ENCODE assay signal across 8 cellular contexts in genomic region chr3:111979689-111980025, GRCh38. TPM values are rescaled to one million over a fixed set of nuclear protein-coding genes. Genes with fewer than 3 reads are reported as not detected.
DNase-seq lines count a peak whose midpoint lies in the region; FAIRE-seq and TF ChIP-seq lines count a peak whose summit lies in the region.

No MANE protein-coding gene starts in this region.

- H3K4me1 ChIP-seq in mesodermal cell (ENCODE audit: control insufficient read depth, insufficient read depth, low read length, poor library complexity, severe bottlenecking), result no peaks in the 10 kb centered on the region

- no peak for FAIRE-seq in bronchial epithelial cell (lab: Jason Lieb, UNC)

- H3K36me3 ChIP-seq in KOPT-K1 (ENCODE audit: insufficient read depth, low read length) (peaks cover 40% of the 10 kb centered on the region), bronchial epithelial cell (ENCODE audit: control insufficient read depth, insufficient read depth, low read length) (no peaks in the 10 kb centered on the region), mesodermal cell (ENCODE audit: control insufficient read depth, insufficient read depth, low read length) (peaks cover 13% of the 10 kb centered on the region)

- WGBS in mesodermal cell (ENCODE audit: insufficient coverage in 2 of 2), 2 experiments, result no CpG with 5 or more reads among the region's 3 CpGs

- DNase-seq in DMS 273 treated with DMSO at 0.1 percent for 48 hours (lab: John Stamatoyannopoulos, UW) (peak; percentile 9), bronchial epithelial cell (ENCODE audit: low read depth) (no peak), NCI-H2081 treated with DMSO at 0.1 percent for 48 hours (lab: John Stamatoyannopoulos, UW) (no peak), NCI-H1417 treated with DMSO at 0.1 percent for 48 hours (lab: John Stamatoyannopoulos, UW) (no peak), NCI-H187 treated with DMSO at 0.1 percent for 48 hours (lab: John Stamatoyannopoulos, UW) (no peak)
- no peak for DNase-seq in activated CD4-positive, CD25-positive, alpha-beta regulatory T cell treated with anti-CD3 and anti-CD28 coated beads, Interleukin-2, amount 50 U/mL, for 72 hours

- TF ChIP-seq CTCF in bronchial epithelial cell (IDR thresholded peaks at IDR 0.05; ENCODE audit: insufficient read depth, low read length, severe bottlenecking), result no peak

- H3K4me3 ChIP-seq in bronchial epithelial cell (ENCODE audit: low read depth, low read length) (peak overlapping the region; percentile 85), mesodermal cell (ENCODE audit: extremely low read depth, insufficient read depth, low read length, poor library complexity, severe bottlenecking) (peak overlapping the region; percentile 81)

- H3K9me3 ChIP-seq in KOPT-K1 (ENCODE audit: insufficient read depth, low read length, poor library complexity, severe bottlenecking), result no peaks in the 10 kb centered on the region
- no peaks in the 10 kb centered on the region for H3K9me3 ChIP-seq in mesodermal cell (ENCODE audit: control insufficient read depth, low read length)

- H3K27ac ChIP-seq in KOPT-K1 (ENCODE audit: low read depth, low read length, poor library complexity, severe bottlenecking), result peak overlapping the region; percentile 89
- peak overlapping the region; percentile 75 for H3K27ac ChIP-seq in mesodermal cell (ENCODE audit: low read depth, low read length, severe bottlenecking)

- no peaks in the 10 kb centered on the region for H3K27me3 ChIP-seq in bronchial epithelial cell (ENCODE audit: control insufficient read depth, insufficient read depth, low read length)

RNA-seq across cellular contexts. Expression of gene ABHD10, which starts 0.8 kb away (rescaled TPM):
- total RNA-seq in bronchial epithelial cell, result 22.6 and 28.9 TPM in 2 replicates
- 27.7 TPM for polyA plus RNA-seq in mesodermal cell (2013, experiment 1 of 2)
- polyA plus RNA-seq in mesodermal cell (2013, experiment 2 of 2), result 29.0 TPM

RNA-seq across cellular contexts. Expression of gene TAGLN3, which starts 19.1 kb away (rescaled TPM):
- 0.77 and 1.8 TPM in 2 replicates for total RNA-seq in bronchial epithelial cell
- 10.5 TPM for polyA plus RNA-seq in mesodermal cell (2013, experiment 1 of 2)
- 7.6 TPM for polyA plus RNA-seq in mesodermal cell (2013, experiment 2 of 2)

RNA-seq across cellular contexts. Expression of gene TMPRSS7, which starts 54.9 kb away (rescaled TPM):
- total RNA-seq in bronchial epithelial cell, result under 0.01 and 0.13 TPM in 2 replicates
- polyA plus RNA-seq in mesodermal cell (2013, experiment 1 of 2), result not detected
- not detected for polyA plus RNA-seq in mesodermal cell (2013, experiment 2 of 2)
